In genomic region chr14:82872494-82872893, GRCh38 we compare ENCODE assay signal across 17 cellular contexts.
A peak's percentile ranks its signal among the peaks of the same experiment; 100 is the strongest.
DNase-seq lines count a peak whose midpoint lies in the region; ATAC-seq and TF ChIP-seq lines count a peak whose summit lies in the region.
"Had no signal": no experiment of that assay in that cellular context is flagged by ENCODE, and none has a peak within 500 bp of the region (broad histone marks: within the 10 kb centered on the region; RNA-seq: fewer than 3 reads in every experiment).

No MANE protein-coding gene starts in this region.

- intact Hi-C loops in PC-9 (cut with micrococcal nuclease; ENCODE audit: unreplicated experiment): no loop called here

- H3K9me3 ChIP-seq in PC-9 (ENCODE audit: insufficient read depth, low read depth) (no peaks in the 10 kb centered on the region), neuronal stem cell (replicated peaks in 1 of 2; ENCODE audit: control insufficient read depth in 2 of 2, insufficient read depth in 1 of 2, low read depth in 1 of 2, low read length in 2 of 2) (no peaks in the 10 kb centered on the region)
- H3K9me3 ChIP-seq: tibial nerve had no signal

- no peaks in the 10 kb centered on the region for H3K36me3 ChIP-seq in PC-9 (ENCODE audit: low read depth)
- no peaks in the 10 kb centered on the region for H3K36me3 ChIP-seq in neuronal stem cell (replicated peaks in 1 of 2; ENCODE audit: control insufficient read depth in 2 of 2, insufficient read depth in 2 of 2, low read length in 2 of 2)
- H3K36me3 ChIP-seq: tibial nerve had no signal

- H3K4me2 ChIP-seq in PC-9 (no peak overlapping the region), neuronal stem cell (ENCODE audit: insufficient read depth, low read length, poor library complexity, severe bottlenecking) (no peak overlapping the region)

- H3K4me3 ChIP-seq in PC-9: no peak overlapping the region
- H3K4me3 ChIP-seq in neuronal stem cell (ENCODE audit: low read length in 2 of 2): no peak overlapping the region
- H3K4me3 ChIP-seq: mucosa of descending colon, tibial nerve had no signal

- H3K4me1 ChIP-seq in PC-9 (replicated peaks; ENCODE audit: insufficient read depth): no peaks in the 10 kb centered on the region
- H3K4me1 ChIP-seq in neuronal stem cell (ENCODE audit: control insufficient read depth in 2 of 2, insufficient read depth in 1 of 2, low read depth in 1 of 2, low read length in 2 of 2): no peaks in the 10 kb centered on the region
- H3K4me1 ChIP-seq: tibial nerve had no signal

- H2BK5ac ChIP-seq in neuronal stem cell (ENCODE audit: low read length): no peak overlapping the region

- POLR2A ChIA-PET in PC-9 (lab: Charles Lee; ENCODE audit: unreplicated experiment): no interaction called here

- H2BK120ac ChIP-seq in neuronal stem cell (ENCODE audit: low read depth, low read length): no peak overlapping the region

- no peaks in the 10 kb centered on the region for H3F3A ChIP-seq in PC-9 (ENCODE audit: insufficient read depth, low read depth)

- WGBS in neuronal stem cell (ENCODE audit: extremely low coverage in 2 of 2, insufficient read length in 2 of 2, insufficient replicate concordance in 1 of 2), 2 donors: no CpG with 5 or more reads among the region's 8 CpGs

- H3K18ac ChIP-seq in neuronal stem cell (ENCODE audit: low read length): no peak overlapping the region

- no peak overlapping the region for H2BK12ac ChIP-seq in neuronal stem cell (ENCODE audit: low read length)

- H4K8ac ChIP-seq in neuronal stem cell (ENCODE audit: low read depth, low read length): no peak overlapping the region

- no peak overlapping the region for H2BK15ac ChIP-seq in neuronal stem cell (ENCODE audit: low read length)

- DNase-seq in ACHN (peak; percentile 21), PC-9 (no peak), iPS DF 19.7 (ENCODE audit: low read depth, low spot score) (peak; percentile 20), putamen (ENCODE audit: low spot score) (no peak), neuronal stem cell (ENCODE audit: low spot score) (no peak), HuH-7.5 (ENCODE audit: low spot score) (no peak), hippocampal formation (lab: John Stamatoyannopoulos, UW) (no peak)
- DNase-seq: activated CD4-positive, alpha-beta T cell treated with anti-CD3 and anti-CD28 coated beads for 1 hour; activated T-cell treated with anti-CD3 and anti-CD28 coated beads, Interleukin-2, amount 50 U/mL, for 24 hours; cortex of kidney; DMS79 treated with DMSO at 0.1 percent for 48 hours; GOT3; mucosa of descending colon; NCI-H2171; T-cell had no signal

- no peaks in the 10 kb centered on the region for H3K9me2 ChIP-seq in PC-9 (ENCODE audit: insufficient read depth)

- no peak overlapping the region for H3K9ac ChIP-seq in neuronal stem cell (ENCODE audit: low read depth, low read length, poor library complexity)

- H3K27ac ChIP-seq in PC-9 (no peak overlapping the region), neuronal stem cell (replicated peaks; ENCODE audit: low read length) (no peak overlapping the region)
- H3K27ac ChIP-seq: tibial nerve had no signal

- no peak overlapping the region for H3K23ac ChIP-seq in neuronal stem cell (ENCODE audit: low read depth, low read length, poor library complexity)

- no peak overlapping the region for H3K4ac ChIP-seq in neuronal stem cell (ENCODE audit: low read length)

- TF ChIP-seq CTCF in PC-9 (conservative IDR thresholded peaks at IDR 0.05): peak; percentile 51

- BruUV-seq in PC-9 (replicated peaks; lab: Mats Ljungman, UMichigan): no TSS peak

- H2AK5ac ChIP-seq in neuronal stem cell (ENCODE audit: low read depth, low read length): no peak overlapping the region

- H2AFZ ChIP-seq in PC-9: no peak overlapping the region
- H2AFZ ChIP-seq in neuronal stem cell (ENCODE audit: low read length): no peak overlapping the region

- CTCF ChIA-PET in PC-9 (lab: Charles Lee): no interaction called here

- no peaks in the 10 kb centered on the region for H4K20me1 ChIP-seq in PC-9 (ENCODE audit: insufficient read depth)

- H3K79me2 ChIP-seq in PC-9 (ENCODE audit: low read depth): no peaks in the 10 kb centered on the region

- in situ Hi-C loops in ACHN (cut with HindIII; ENCODE audit: low pct_ligation_motif_present, low pct_unique_long_range_greater_than_20kb, low sequenced_read_pairs): no loop called here

- H3K27me3 ChIP-seq in PC-9 (ENCODE audit: insufficient read depth, low read depth) (no peaks in the 10 kb centered on the region), neuronal stem cell (ENCODE audit: control insufficient read depth in 3 of 3, insufficient read depth in 3 of 3, low read depth in 1 of 3, low read length in 3 of 3) (no peaks in the 10 kb centered on the region)
- H3K27me3 ChIP-seq: tibial nerve had no signal

- H3K14ac ChIP-seq in neuronal stem cell (ENCODE audit: low read length): no peak overlapping the region

- H3K79me1 ChIP-seq in neuronal stem cell (ENCODE audit: low read depth, low read length): no peaks in the 10 kb centered on the region

- no peak overlapping the region for H4K91ac ChIP-seq in neuronal stem cell (ENCODE audit: low read depth, low read length, poor library complexity)

- ATAC-seq in GM18868 (IDR thresholded peaks at IDR 0.05; ENCODE audit: unreplicated experiment): peak; percentile 70
- ATAC-seq: mucosa of descending colon, T-cell had no signal

Comparison
In these comparisons a context has a peak if more than half of its experiments do, and no peak if none do; other contexts are left out.
1. DNase-seq: peak in ACHN (single experiment) and iPS DF 19.7 (single experiment); none in PC-9 (0 of 2), putamen (single experiment), neuronal stem cell (single experiment), HuH-7.5 (single experiment) and hippocampal formation (0 of 2).